Comparison of ENCODE assay signal across 8 cellular contexts in genomic region chr16:30628628-30629342, GRCh38. TPM values are rescaled to one million over a fixed set of nuclear protein-coding genes. Genes with fewer than 3 reads are reported as not detected.
A peak's percentile ranks its signal among the peaks of the same experiment; 100 is the strongest.
DNase-seq lines count a peak whose midpoint lies in the region; ATAC-seq and TF ChIP-seq lines count a peak whose summit lies in the region.

No MANE protein-coding gene starts in this region.

- H3K9me3 ChIP-seq in suprapubic skin, result no peaks in the 10 kb centered on the region

- no peaks in the 10 kb centered on the region for H3K27me3 ChIP-seq in suprapubic skin

- no peaks in the 10 kb centered on the region for H3K36me3 ChIP-seq in suprapubic skin

- DNase-seq in ELF-1 (ENCODE audit: low read depth, low spot score) (peak; percentile 84), LoVo (ENCODE audit: low spot score) (peak; percentile 85), RWPE1 (ENCODE audit: low spot score) (peak; percentile 70), fibroblast of villous mesenchyme (ENCODE audit: low read depth) (peak; percentile 77), omental fat pad (ENCODE audit: low spot score) (peak; percentile 99), suprapubic skin (ENCODE audit: low spot score in 2 of 2) (peak; percentile 90 to 91)
- peak; percentile 74 to 89 for DNase-seq in activated T-helper 1 cell treated with anti-CD3 and anti-CD28 coated beads, Interleukin-2, amount 50 U/mL, for 16 hours (ENCODE audit: low read depth in 1 of 2, low spot score in 1 of 2)

- no peak for TF ChIP-seq EP300 in suprapubic skin (IDR thresholded peaks at IDR 0.05)

- peak overlapping the region; percentile 47 for H3K4me3 ChIP-seq in fibroblast of villous mesenchyme (ENCODE audit: low read depth, low read length)
- H3K4me3 ChIP-seq in suprapubic skin, result no peak overlapping the region

- POLR2A ChIA-PET in RWPE1 (lab: Yijun Ruan, JAX; ENCODE audit: low non-redundant PET), result interaction anchor here (0.5 kb wide), 1 partner anchor 57 kb away, joined by 3 read pairs; no protein-coding TSS in a partner anchor

- no peak overlapping the region; the same call in 1 of the 2 replicates for H3K27ac ChIP-seq in RWPE1
- H3K27ac ChIP-seq in suprapubic skin, result no peak overlapping the region

- CTCF ChIA-PET in RWPE1 (lab: Yijun Ruan, JAX), result interaction anchor here (0.6 to 1.3 kb wide), 9 partner anchors 13 to 1750 kb away, joined by 3 to 5 read pairs (median 3); partner anchors contain the start of genes ATP2A1, SEPHS2, ZNF48 and ZNF688

- TF ChIP-seq POLR2A in suprapubic skin (IDR thresholded peaks at IDR 0.05), result no peak

- ATAC-seq in omental fat pad (ENCODE audit: low FRiP score) (peak; percentile 76), GM18873 (IDR thresholded peaks at IDR 0.05; ENCODE audit: low FRiP score, unreplicated experiment) (no peak)

- H3K4me1 ChIP-seq in suprapubic skin, result peaks cover 7% of the 10 kb centered on the region

- 32% methylated on average over 15 of the region's 15 CpGs for WGBS in suprapubic skin

- TF ChIP-seq CTCF in RWPE1 (conservative IDR thresholded peaks at IDR 0.05; ENCODE audit: low read depth) (peak; percentile 93), fibroblast of villous mesenchyme (IDR thresholded peaks at IDR 0.05; ENCODE audit: insufficient read depth, low read depth, low read length) (peak; percentile 94), omental fat pad (IDR thresholded peaks at IDR 0.05) (peak in 2 of 3 donors; percentile 56 to 71), suprapubic skin (IDR thresholded peaks at IDR 0.05) (peak; percentile 85 to 88)

RNA-seq across cellular contexts. Expression of gene ZNF689, which starts 18.6 kb away (rescaled TPM):
- 6.9 and 7.4 TPM in 2 replicates for total RNA-seq in fibroblast of villous mesenchyme
- total RNA-seq in omental fat pad, result 1 to 10 TPM; 5.5 to 9.5 (median 7.0) TPM
- 10 to 100 TPM in 1 of 4 donors, 1 to 10 TPM in 3; 5.3 to 11.2 (median 6.0) TPM for total RNA-seq in suprapubic skin

RNA-seq across cellular contexts. Expression of gene PRR14, which starts 22.0 kb away (rescaled TPM):
- total RNA-seq in fibroblast of villous mesenchyme, result 5.2 and 5.6 TPM in 2 replicates
- total RNA-seq in omental fat pad, result 10 to 100 TPM; 12.7 to 50.4 (median 17.6) TPM
- 10 to 100 TPM; 56.7 to 68.8 (median 62.1) TPM for total RNA-seq in suprapubic skin

RNA-seq across cellular contexts. Expression of gene FBRS, which starts 29.4 kb away (rescaled TPM):
- total RNA-seq in fibroblast of villous mesenchyme (30.2 and 30.3 TPM in 2 replicates), omental fat pad (10 to 100 TPM; 15.4 to 49.7 (median 23.4) TPM), suprapubic skin (10 to 100 TPM; 64.5 to 81.3 (median 73.1) TPM)

RNA-seq across cellular contexts. Expression of gene ZNF785, which starts 43.3 kb away (rescaled TPM):
- total RNA-seq in fibroblast of villous mesenchyme (9.7 and 13.0 TPM in 2 replicates), omental fat pad (10 to 100 TPM in 1 of 4 donors, 1 to 10 TPM in 3; 4.5 to 12.1 (median 8.1) TPM), suprapubic skin (10 to 100 TPM in 3 of 4 donors, 1 to 10 TPM in 1; 9.8 to 24.5 (median 11.2) TPM)

RNA-seq across cellular contexts. Expression of gene ZNF688, which starts 57.3 kb away (rescaled TPM):
- 6.5 and 12.9 TPM in 2 replicates for total RNA-seq in fibroblast of villous mesenchyme
- total RNA-seq in omental fat pad, result 10 to 100 TPM in 3 of 4 donors, 1 to 10 TPM in 1; 7.4 to 24.0 (median 13.3) TPM
- 10 to 100 TPM in 3 of 4 donors, 1 to 10 TPM in 1; 9.9 to 33.0 (median 20.0) TPM for total RNA-seq in suprapubic skin
